In genomic region chr2:43159797-43160196, GRCh38 we compare ENCODE assay signal across 9 cellular contexts.
DNase-seq lines count a peak whose midpoint lies in the region; ATAC-seq, FAIRE-seq and TF ChIP-seq lines count a peak whose summit lies in the region.
"Had no signal": no experiment of that assay in that cellular context is flagged by ENCODE, and none has a peak within 500 bp of the region (broad histone marks: within the 10 kb centered on the region; RNA-seq: fewer than 3 reads in every experiment).

No MANE protein-coding gene starts in this region.

- no peak overlapping the region for H3K27ac Mint-ChIP-seq in astrocyte (ENCODE audit: unreplicated experiment)

- H3K27me3 ChIP-seq in right atrium auricular region = no peaks in the 10 kb centered on the region
- H3K27me3 ChIP-seq in astrocyte (ENCODE audit: insufficient read depth, low read length) = no peaks in the 10 kb centered on the region
- no peaks in the 10 kb centered on the region for H3K27me3 ChIP-seq in muscle layer of duodenum (ENCODE audit: low read depth, low read length)

- H3K36me3 ChIP-seq in right atrium auricular region = no peaks in the 10 kb centered on the region
- H3K36me3 ChIP-seq in astrocyte (ENCODE audit: insufficient read depth, low read length) = no peaks in the 10 kb centered on the region
- H3K36me3 ChIP-seq in muscle layer of duodenum (ENCODE audit: control insufficient read depth in 1 of 2, insufficient read depth in 2 of 2, low read length in 2 of 2) = no peaks in the 10 kb centered on the region

- in situ Hi-C loops in ACHN (cut with HindIII; ENCODE audit: low pct_ligation_motif_present, low pct_unique_long_range_greater_than_20kb, low sequenced_read_pairs) = no loop called here

- no peaks in the 10 kb centered on the region for H3K36me3 Mint-ChIP-seq in astrocyte (ENCODE audit: low read depth, unreplicated experiment)

- WGBS in lower leg skin, 2 donors = 66 to 76% methylated on average over 7 of the region's 7 CpGs

- peak overlapping the region; percentile 79 for H3K4me2 ChIP-seq in astrocyte (ENCODE audit: low read length)

- no peak overlapping the region for H3K4me3 ChIP-seq in right atrium auricular region
- H3K4me3 ChIP-seq in astrocyte (ENCODE audit: insufficient read depth, low read depth, low read length) = no peak overlapping the region
- H3K4me3 ChIP-seq in muscle layer of duodenum (ENCODE audit: low read depth in 1 of 2, low read length in 2 of 2) = no peak overlapping the region
- H3K4me3 ChIP-seq in lower leg skin (ENCODE audit: low read depth, poor library complexity, severe bottlenecking) = no peak overlapping the region

- H3K4me3 Mint-ChIP-seq in astrocyte (ENCODE audit: unreplicated experiment) = no peak overlapping the region

- no peak for TF ChIP-seq POLR2A in lower leg skin (IDR thresholded peaks at IDR 0.05)

- H3K4me1 Mint-ChIP-seq in astrocyte (ENCODE audit: low read depth, unreplicated experiment) = peaks cover 12% of the 10 kb centered on the region

- peaks cover 0 to 48% of the 10 kb centered on the region in 2 donors for H3K4me1 ChIP-seq in right atrium auricular region
- H3K4me1 ChIP-seq in astrocyte (ENCODE audit: insufficient read depth, low read length) = peaks cover 19% of the 10 kb centered on the region
- H3K4me1 ChIP-seq in muscle layer of duodenum (ENCODE audit: control insufficient read depth in 1 of 2, insufficient read depth in 2 of 2, low read length in 2 of 2) = peaks cover 15 to 24% of the 10 kb centered on the region in 2 donors

- DNase-seq in right atrium auricular region (ENCODE audit: low spot score) = no peak
- DNase-seq in Right ventricle myocardium inferior (ENCODE audit: missing footprints) = no peak
- DNase-seq in astrocyte (ENCODE audit: low read depth) = no peak
- DNase-seq in urothelium cell line (ENCODE audit: low spot score) = peak; percentile 69
- DNase-seq in ACHN = no peak
- DNase-seq in lower leg skin (ENCODE audit: low spot score in 2 of 2) = no peak
- no peak for DNase-seq in NCI-H146 (lab: John Stamatoyannopoulos, UW)
- DNase-seq: DMS 273 treated with DMSO at 0.1 percent for 48 hours had no signal

- no peaks in the 10 kb centered on the region for H3K79me2 ChIP-seq in astrocyte (ENCODE audit: insufficient read depth, low read length)

- H2AFZ ChIP-seq in astrocyte (ENCODE audit: low read depth, low read length) = no peak overlapping the region

- no peaks in the 10 kb centered on the region for H4K20me1 ChIP-seq in astrocyte (ENCODE audit: insufficient read depth, low read length)

- peak overlapping the region; percentile 18 for H3K9ac ChIP-seq in astrocyte (ENCODE audit: low read length)

- no peaks in the 10 kb centered on the region for H3K9me3 Mint-ChIP-seq in astrocyte (ENCODE audit: unreplicated experiment)

- TF ChIP-seq CTCF in right atrium auricular region (IDR thresholded peaks at IDR 0.05) = no peak
- no peak for TF ChIP-seq CTCF in astrocyte (IDR thresholded peaks at IDR 0.05; ENCODE audit: insufficient read depth, low read depth, low read length)
- TF ChIP-seq CTCF in lower leg skin (IDR thresholded peaks at IDR 0.05) = no peak

- peaks cover 8% of the 10 kb centered on the region for H3K27me3 Mint-ChIP-seq in astrocyte (ENCODE audit: low read depth, unreplicated experiment)

- intact Hi-C loops in Right ventricle myocardium inferior (cut with DNase I) = loop anchor here (2.0 to 5.0 kb wide), 2 partner anchors 58 to 67 kb away; partner anchors contain the start of gene ZFP36L2
- intact Hi-C loops in lower leg skin (cut with DNase I; ENCODE audit: low total_unique reads) = no loop called here

- FAIRE-seq in astrocyte (lab: Jason Lieb, UNC) (no peak), urothelium cell line (lab: Jason Lieb, UNC) (no peak)

- no peak for ATAC-seq in Right ventricle myocardium inferior

- peak overlapping the region; percentile 86 to 87 for H3K27ac ChIP-seq in right atrium auricular region
- no peak overlapping the region for H3K27ac ChIP-seq in astrocyte (ENCODE audit: low read depth, low read length)
- H3K27ac ChIP-seq in muscle layer of duodenum (ENCODE audit: low read length) = peak overlapping the region; percentile 88

- H3K9me3 ChIP-seq in right atrium auricular region = no peaks in the 10 kb centered on the region
- no peaks in the 10 kb centered on the region for H3K9me3 ChIP-seq in astrocyte (ENCODE audit: insufficient read depth, low read depth, low read length)
- no peaks in the 10 kb centered on the region for H3K9me3 ChIP-seq in muscle layer of duodenum (ENCODE audit: control insufficient read depth in 1 of 2, low read length in 2 of 2)
